ENCODE assay signal across 10 cellular contexts in the genomic region with DNA sequence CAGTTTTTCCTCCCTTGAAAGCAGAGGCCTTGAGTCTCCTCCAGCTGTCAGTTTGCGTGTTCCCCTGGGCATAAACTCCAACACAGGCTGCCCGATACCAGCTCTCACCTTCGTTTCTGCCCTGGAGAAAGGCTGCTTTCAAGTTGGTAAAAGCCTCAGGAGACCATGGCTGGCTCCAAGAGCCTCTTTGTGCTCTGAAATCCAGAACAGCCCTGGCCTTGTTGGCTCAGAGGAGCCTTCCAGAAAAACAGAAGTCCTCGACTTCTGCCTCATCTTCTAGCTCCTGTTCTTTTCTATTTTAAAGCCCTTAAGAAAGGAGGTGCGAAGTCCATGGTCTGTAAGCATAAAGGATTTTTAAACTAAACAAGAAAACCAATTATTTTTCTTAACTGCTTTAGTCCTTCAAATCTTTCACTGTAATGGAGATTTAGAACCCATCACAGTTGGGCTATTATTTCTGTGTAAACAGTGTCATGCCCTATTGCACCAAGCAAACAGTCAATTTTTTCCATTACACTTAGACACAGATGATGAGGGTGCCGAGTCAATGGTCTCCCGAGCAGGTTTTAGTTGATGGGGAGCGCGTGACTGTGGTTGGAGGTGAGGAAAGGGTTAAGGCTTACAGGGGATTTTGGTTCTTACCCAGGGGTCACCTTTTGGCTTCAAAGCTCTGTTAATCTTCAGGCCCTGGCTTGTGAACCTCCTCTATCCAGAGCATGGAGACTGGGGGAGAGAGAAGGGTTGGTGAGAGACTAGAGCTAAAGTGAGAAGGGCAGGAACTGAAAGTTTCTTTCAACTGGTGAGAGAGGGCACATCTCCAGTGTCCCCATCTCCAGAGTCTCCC.
DNase-seq lines count a peak whose midpoint lies in the region; ATAC-seq and TF ChIP-seq lines count a peak whose summit lies in the region.
"Had no signal": no experiment of that assay in that cellular context is flagged by ENCODE, and none has a peak within 500 bp of the region (broad histone marks: within the 10 kb centered on the region; RNA-seq: fewer than 3 reads in every experiment).

No MANE protein-coding gene starts in this region.

- H3K36me3 ChIP-seq in ascending aorta (no peaks in the 10 kb centered on the region), uterus (no peaks in the 10 kb centered on the region)
- H3K36me3 ChIP-seq: sigmoid colon had no signal

- peaks cover 15% of the 10 kb centered on the region for H3K4me1 Mint-ChIP-seq in CD14-positive monocyte

- no peaks in the 10 kb centered on the region for H3K9me3 ChIP-seq in ascending aorta
- H3K9me3 ChIP-seq in uterus, result no peaks in the 10 kb centered on the region
- H3K9me3 ChIP-seq: sigmoid colon had no signal

- H3K4me3 Mint-ChIP-seq in CD14-positive monocyte, result no peak overlapping the region
- H3K4me3 Mint-ChIP-seq: activated naive CD8-positive, alpha-beta T cell treated with anti-CD3 and anti-CD28 coated beads, Interleukin-2, amount 10 ng/mL, durations not matched to agents 7 days and 5 days had no signal

- no peak overlapping the region for H3K27ac Mint-ChIP-seq in CD14-positive monocyte
- H3K27ac Mint-ChIP-seq: activated naive CD8-positive, alpha-beta T cell treated with anti-CD3 and anti-CD28 coated beads, Interleukin-2, amount 10 ng/mL, durations not matched to agents 7 days and 5 days had no signal

- H3K27me3 ChIP-seq in ascending aorta (no peaks in the 10 kb centered on the region), uterus (no peaks in the 10 kb centered on the region)
- H3K27me3 ChIP-seq: sigmoid colon had no signal

- H3K36me3 Mint-ChIP-seq in CD14-positive monocyte, result no peaks in the 10 kb centered on the region

- ATAC-seq in GM18498 (IDR thresholded peaks at IDR 0.05; ENCODE audit: unreplicated experiment) (peak; percentile 67), GM21619 (IDR thresholded peaks at IDR 0.05; ENCODE audit: unreplicated experiment) (peak; percentile 40), GM18520 (IDR thresholded peaks at IDR 0.05; ENCODE audit: unreplicated experiment) (no peak)

- H3K4me1 ChIP-seq in ascending aorta, result peaks cover 0 to 22% of the 10 kb centered on the region in 2 donors
- H3K4me1 ChIP-seq in uterus, result peaks cover 0 to 8% of the 10 kb centered on the region in 2 donors

- peak; percentile 62 for DNase-seq in NCI-H146 (lab: John Stamatoyannopoulos, UW)
- DNase-seq in left kidney (ENCODE audit: low read depth, low spot score), result peak; percentile 56
- no peak for DNase-seq in ascending aorta (ENCODE audit: low spot score in 2 of 2)
- no peak for DNase-seq in CD14-positive monocyte (ENCODE audit: low spot score)
- no peak for DNase-seq in uterus
- DNase-seq: activated naive CD8-positive, alpha-beta T cell treated with anti-CD3 and anti-CD28 coated beads, Interleukin-2, amount 10 ng/mL, durations not matched to agents 7 days and 5 days; sigmoid colon had no signal

- H3K9me3 Mint-ChIP-seq in CD14-positive monocyte, result peaks cover 0 to 4% (median 0%) of the 10 kb centered on the region in 7 donors
- H3K9me3 Mint-ChIP-seq: activated naive CD8-positive, alpha-beta T cell treated with anti-CD3 and anti-CD28 coated beads, Interleukin-2, amount 10 ng/mL, durations not matched to agents 7 days and 5 days had no signal

- no peak overlapping the region for H3K27ac ChIP-seq in ascending aorta
- no peak overlapping the region for H3K27ac ChIP-seq in uterus
- H3K27ac ChIP-seq: sigmoid colon had no signal

- H3K4me3 ChIP-seq in ascending aorta (no peak overlapping the region), uterus (no peak overlapping the region)
- H3K4me3 ChIP-seq: sigmoid colon had no signal

- peaks cover 0 to 3% (median 1%) of the 10 kb centered on the region in 3 donors for H3K27me3 Mint-ChIP-seq in CD14-positive monocyte (ENCODE audit: low read depth in 3 of 3)
- H3K27me3 Mint-ChIP-seq: activated naive CD8-positive, alpha-beta T cell treated with anti-CD3 and anti-CD28 coated beads, Interleukin-2, amount 10 ng/mL, durations not matched to agents 7 days and 5 days had no signal

- intact Hi-C loops in ascending aorta (cut with DNase I), result no loop called here
- intact Hi-C loops in CD14-positive monocyte (cut with micrococcal nuclease), result no loop called here
- intact Hi-C loops in uterus (cut with DNase I; ENCODE audit: low total_unique reads), result no loop called here

- TF ChIP-seq CTCF in ascending aorta (IDR thresholded peaks at IDR 0.05) (no peak), CD14-positive monocyte (IDR thresholded peaks at IDR 0.05) (no peak), uterus (IDR thresholded peaks at IDR 0.05) (no peak)

- no peak for TF ChIP-seq POLR2A in uterus (IDR thresholded peaks at IDR 0.05)

Comparison
In these comparisons a context has a peak if more than half of its experiments do, and no peak if none do; other contexts are left out.
1. DNase-seq: peak in NCI-H146 (single experiment) and left kidney (single experiment); none in ascending aorta (0 of 2), CD14-positive monocyte (single experiment) and uterus (0 of 2).